In genomic region chr5:109105631-109106267, GRCh38 we compare ENCODE assay signal across 1 cellular context.
A peak's percentile ranks its signal among the peaks of the same experiment; 100 is the strongest.
TF ChIP-seq lines count a peak whose summit lies in the region.

No MANE protein-coding gene starts in this region.

TF ChIP-seq in SK-N-SH treated with all-trans-retinoic acid at 6 μM for 48 hours, 23 proteins besides CTCF, POLR2A, EP300 and RAD21 (continued from another document):
- TF ChIP-seq GLIS3 (CRISPR knock-in tag; IDR thresholded peaks at IDR 0.05) (no peak), ZFP3 (CRISPR knock-in tag; IDR thresholded peaks at IDR 0.05) (peak; percentile 36; the same call in 1 of the 2 replicates)
